19 cellular contexts compared by ENCODE assay signal in the genomic region with DNA sequence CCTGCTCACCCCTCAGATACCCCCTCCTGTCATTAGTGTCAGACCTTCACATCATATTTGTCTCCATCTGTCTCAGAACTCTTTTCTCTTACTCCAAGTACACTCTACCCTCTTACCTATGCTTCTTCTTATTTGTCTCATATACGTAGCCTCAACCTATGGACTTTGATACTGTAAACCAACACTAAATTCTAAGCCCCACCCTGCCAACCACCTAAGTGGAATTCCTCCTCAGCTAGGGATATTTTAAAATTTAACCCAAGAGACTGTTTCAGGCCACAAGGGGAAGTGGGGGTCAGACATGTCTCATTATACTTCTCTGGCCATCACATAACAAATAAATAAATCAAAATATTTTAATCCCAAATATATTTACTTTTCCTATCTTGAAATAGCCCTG.
DNase-seq lines count a peak whose midpoint lies in the region; ATAC-seq and TF ChIP-seq lines count a peak whose summit lies in the region.
"Had no signal": no experiment of that assay in that cellular context is flagged by ENCODE, and none has a peak within 500 bp of the region (broad histone marks: within the 10 kb centered on the region; RNA-seq: fewer than 3 reads in every experiment).

No MANE protein-coding gene starts in this region.

- no peaks in the 10 kb centered on the region for H3K27me3 ChIP-seq in endodermal cell (ENCODE audit: control insufficient read depth, insufficient read depth, low read length, poor library complexity, severe bottlenecking)
- H3K27me3 ChIP-seq in transverse colon: no peaks in the 10 kb centered on the region
- H3K27me3 ChIP-seq: BLaER1 had no signal

- no peak overlapping the region for H3K9ac ChIP-seq in endodermal cell (ENCODE audit: extremely low read depth, low read length, poor library complexity, severe bottlenecking)
- H3K9ac ChIP-seq: BLaER1 had no signal

- ATAC-seq in mucosa of descending colon: peak; percentile 92
- ATAC-seq in activated naive CD8-positive, alpha-beta T cell treated with anti-CD3 and anti-CD28 coated beads, Interleukin-2, amount 50 U/mL, for 24 hours: no peak
- ATAC-seq: CD8-positive, alpha-beta T cell had no signal

- DNase-seq in HuH-7 (ENCODE audit: low spot score): peak; percentile 3
- DNase-seq in endodermal cell: no peak
- DNase-seq in mucosa of descending colon: peak in 1 of 3 donors; percentile 73
- peak; percentile 13 for DNase-seq in transverse colon
- no peak for DNase-seq in lower leg skin (ENCODE audit: low spot score in 2 of 2)
- no peak for DNase-seq in activated naive CD8-positive, alpha-beta T cell treated with anti-CD3 and anti-CD28 coated beads, Interleukin-2, amount 50 U/mL, for 24 hours
- DNase-seq in HCEC 1CT: no peak
- no peak for DNase-seq in activated T-helper 2 cell treated with anti-CD3 and anti-CD28 coated beads, Interferon-gamma antibody, Interleukin-2, Interleukin-4, amounts not matched to agents 10 μg/mL and 5 μg/mL and 100 μg/mL, durations not matched to agents 14 hours and 24 hours and 36 hours (ENCODE audit: low spot score)
- DNase-seq: Calu3; CD4-positive, CD25-positive, alpha-beta regulatory T cell; CD8-positive, alpha-beta T cell; DMS53; DMS79 treated with DMSO at 0.1 percent for 48 hours; GF-D8; GOT3 had no signal

- H3K4me1 ChIP-seq in endodermal cell (ENCODE audit: control insufficient read depth, insufficient read depth, low read length): no peaks in the 10 kb centered on the region
- H3K4me1 ChIP-seq in mucosa of descending colon (ENCODE audit: low read depth): peaks cover 6% of the 10 kb centered on the region
- peaks cover 0 to 9% (median 3%) of the 10 kb centered on the region in 4 donors for H3K4me1 ChIP-seq in transverse colon
- H3K4me1 ChIP-seq: BLaER1, HAP-1 had no signal

- in situ Hi-C loops in transverse colon (cut with MboI; ENCODE audit: low pct_ligation_motif_present in 1 of 4, low pct_unique_long_range_greater_than_20kb in 1 of 4, low sequenced_read_pairs in 3 of 4): no loop called here

- peaks cover 11% of the 10 kb centered on the region for H3K4me1 Mint-ChIP-seq in endodermal cell
- H3K4me1 Mint-ChIP-seq in activated naive CD8-positive, alpha-beta T cell treated with anti-CD3 and anti-CD28 coated beads, Interleukin-2, amount 50 U/mL, for 24 hours: no peaks in the 10 kb centered on the region
- no peaks in the 10 kb centered on the region for H3K4me1 Mint-ChIP-seq in activated T-helper 2 cell treated with anti-CD3 and anti-CD28 coated beads, Interferon-gamma antibody, Interleukin-2, Interleukin-4, amounts not matched to agents 10 μg/mL and 5 μg/mL and 100 μg/mL, durations not matched to agents 14 hours and 24 hours and 36 hours (ENCODE audit: low read depth)
- H3K4me1 Mint-ChIP-seq: B cell; CD4-positive, CD25-positive, alpha-beta regulatory T cell had no signal

- TF ChIP-seq CTCF in endodermal cell (conservative IDR thresholded peaks at IDR 0.05) (no peak), mucosa of descending colon (IDR thresholded peaks at IDR 0.05) (no peak), transverse colon (IDR thresholded peaks at IDR 0.05) (peak in 1 of 5 experiments; percentile 9), lower leg skin (IDR thresholded peaks at IDR 0.05) (no peak)

- H3K27ac Mint-ChIP-seq in endodermal cell: no peak overlapping the region
- H3K27ac Mint-ChIP-seq in activated naive CD8-positive, alpha-beta T cell treated with anti-CD3 and anti-CD28 coated beads, Interleukin-2, amount 50 U/mL, for 24 hours: no peak overlapping the region
- no peak overlapping the region for H3K27ac Mint-ChIP-seq in activated T-helper 2 cell treated with anti-CD3 and anti-CD28 coated beads, Interferon-gamma antibody, Interleukin-2, Interleukin-4, amounts not matched to agents 10 μg/mL and 5 μg/mL and 100 μg/mL, durations not matched to agents 14 hours and 24 hours and 36 hours
- H3K27ac Mint-ChIP-seq: B cell; CD8-positive, alpha-beta T cell had no signal

- H3K4me3 Mint-ChIP-seq in endodermal cell: no peak overlapping the region
- no peak overlapping the region for H3K4me3 Mint-ChIP-seq in activated naive CD8-positive, alpha-beta T cell treated with anti-CD3 and anti-CD28 coated beads, Interleukin-2, amount 50 U/mL, for 24 hours
- no peak overlapping the region for H3K4me3 Mint-ChIP-seq in activated T-helper 2 cell treated with anti-CD3 and anti-CD28 coated beads, Interferon-gamma antibody, Interleukin-2, Interleukin-4, amounts not matched to agents 10 μg/mL and 5 μg/mL and 100 μg/mL, durations not matched to agents 14 hours and 24 hours and 36 hours (ENCODE audit: low read depth)
- H3K4me3 Mint-ChIP-seq: B cell; CD4-positive, CD25-positive, alpha-beta regulatory T cell; CD8-positive, alpha-beta T cell had no signal

- intact Hi-C loops in mucosa of descending colon (cut with DNase I, micrococcal nuclease): no loop called here
- intact Hi-C loops in transverse colon (cut with DNase I; ENCODE audit: low total_unique reads): no loop called here
- intact Hi-C loops in lower leg skin (cut with DNase I; ENCODE audit: low total_unique reads): no loop called here
- intact Hi-C loops in activated T-helper 2 cell treated with anti-CD3 and anti-CD28 coated beads, Interferon-gamma antibody, Interleukin-2, Interleukin-4, amounts not matched to agents 10 μg/mL and 5 μg/mL and 100 μg/mL, durations not matched to agents 14 hours and 24 hours and 36 hours (cut with micrococcal nuclease): no loop called here

- H3K36me3 Mint-ChIP-seq in endodermal cell (ENCODE audit: low read depth): no peaks in the 10 kb centered on the region
- no peaks in the 10 kb centered on the region for H3K36me3 Mint-ChIP-seq in activated naive CD8-positive, alpha-beta T cell treated with anti-CD3 and anti-CD28 coated beads, Interleukin-2, amount 50 U/mL, for 24 hours (ENCODE audit: low read depth)
- no peaks in the 10 kb centered on the region for H3K36me3 Mint-ChIP-seq in activated T-helper 2 cell treated with anti-CD3 and anti-CD28 coated beads, Interferon-gamma antibody, Interleukin-2, Interleukin-4, amounts not matched to agents 10 μg/mL and 5 μg/mL and 100 μg/mL, durations not matched to agents 14 hours and 24 hours and 36 hours (ENCODE audit: low read depth)
- H3K36me3 Mint-ChIP-seq: CD4-positive, CD25-positive, alpha-beta regulatory T cell; CD8-positive, alpha-beta T cell had no signal

- H3K36me3 ChIP-seq in endodermal cell (ENCODE audit: control insufficient read depth, insufficient read depth, low read length) (no peaks in the 10 kb centered on the region), mucosa of descending colon (ENCODE audit: low read depth) (no peaks in the 10 kb centered on the region), transverse colon (no peaks in the 10 kb centered on the region)
- H3K36me3 ChIP-seq: BLaER1, HAP-1 had no signal

- H3K4me3 ChIP-seq in endodermal cell (ENCODE audit: low read length) (peak overlapping the region; percentile 48), mucosa of descending colon (no peak overlapping the region), transverse colon (no peak overlapping the region), lower leg skin (ENCODE audit: low read depth, poor library complexity, severe bottlenecking) (no peak overlapping the region)
- H3K4me3 ChIP-seq: BLaER1, HAP-1 had no signal

- 83% methylated on average over 1 of the region's 1 CpG; no CpG with 5 or more reads in 1 of the 2 experiments for WGBS in endodermal cell (ENCODE audit: insufficient coverage in 1 of 2, insufficient read length in 1 of 2), 2 experiments
- WGBS in transverse colon (ENCODE audit: low coverage in 1 of 2), 2 donors: 39 to 71% methylated on average over 1 of the region's 1 CpG
- 65 to 90% methylated on average over 1 of the region's 1 CpG for WGBS in lower leg skin, 2 donors

- H3K9me3 ChIP-seq in endodermal cell (ENCODE audit: control insufficient read depth, low read length) (peaks cover 9% of the 10 kb centered on the region), mucosa of descending colon (peaks cover 8% of the 10 kb centered on the region), transverse colon (no peaks in the 10 kb centered on the region)
- H3K9me3 ChIP-seq: BLaER1, HAP-1 had no signal

- no peaks in the 10 kb centered on the region for H3K27me3 Mint-ChIP-seq in endodermal cell (ENCODE audit: insufficient read depth)
- H3K27me3 Mint-ChIP-seq in activated naive CD8-positive, alpha-beta T cell treated with anti-CD3 and anti-CD28 coated beads, Interleukin-2, amount 50 U/mL, for 24 hours: no peaks in the 10 kb centered on the region
- H3K27me3 Mint-ChIP-seq in activated T-helper 2 cell treated with anti-CD3 and anti-CD28 coated beads, Interferon-gamma antibody, Interleukin-2, Interleukin-4, amounts not matched to agents 10 μg/mL and 5 μg/mL and 100 μg/mL, durations not matched to agents 14 hours and 24 hours and 36 hours (ENCODE audit: low read depth): no peaks in the 10 kb centered on the region
- H3K27me3 Mint-ChIP-seq: B cell; CD4-positive, CD25-positive, alpha-beta regulatory T cell had no signal

- no peak for TF ChIP-seq EP300 in transverse colon (IDR thresholded peaks at IDR 0.05; ENCODE audit: low read depth)

- H3K27ac ChIP-seq in endodermal cell (ENCODE audit: low read depth, low read length) (no peak overlapping the region), transverse colon (peak overlapping the region; percentile 13 to 38 (median 18))
- H3K27ac ChIP-seq: BLaER1, C4-2B had no signal

- TF ChIP-seq POLR2A in transverse colon (IDR thresholded peaks at IDR 0.05) (no peak), lower leg skin (IDR thresholded peaks at IDR 0.05) (no peak)

- H3K9me3 Mint-ChIP-seq in endodermal cell: peaks cover 17% of the 10 kb centered on the region
- H3K9me3 Mint-ChIP-seq in activated naive CD8-positive, alpha-beta T cell treated with anti-CD3 and anti-CD28 coated beads, Interleukin-2, amount 50 U/mL, for 24 hours: peaks cover 9% of the 10 kb centered on the region
- peaks cover 48% of the 10 kb centered on the region for H3K9me3 Mint-ChIP-seq in activated T-helper 2 cell treated with anti-CD3 and anti-CD28 coated beads, Interferon-gamma antibody, Interleukin-2, Interleukin-4, amounts not matched to agents 10 μg/mL and 5 μg/mL and 100 μg/mL, durations not matched to agents 14 hours and 24 hours and 36 hours

Comparison
In these comparisons a context has a peak if more than half of its experiments do, and no peak if none do; other contexts are left out.
1. DNase-seq: peak in HuH-7 (single experiment) and transverse colon (single experiment); none in endodermal cell (single experiment), lower leg skin (0 of 2), activated naive CD8-positive, alpha-beta T cell treated with anti-CD3 and anti-CD28 coated beads, Interleukin-2, amount 50 U/mL, for 24 hours (single experiment), HCEC 1CT (single experiment) and activated T-helper 2 cell treated with anti-CD3 and anti-CD28 coated beads, Interferon-gamma antibody, Interleukin-2, Interleukin-4, amounts not matched to agents 10 μg/mL and 5 μg/mL and 100 μg/mL, durations not matched to agents 14 hours and 24 hours and 36 hours (single experiment).